12 cellular contexts compared by ENCODE assay signal in genomic region chr2:161124186-161124585, GRCh38. TPM values are rescaled to one million over a fixed set of nuclear protein-coding genes. Genes with fewer than 3 reads are reported as not detected.
DNase-seq lines count a peak whose midpoint lies in the region; ATAC-seq and TF ChIP-seq lines count a peak whose summit lies in the region.
"Had no signal": no experiment of that assay in that cellular context is flagged by ENCODE, and none has a peak within 500 bp of the region (broad histone marks: within the 10 kb centered on the region; RNA-seq: fewer than 3 reads in every experiment).

No MANE protein-coding gene starts in this region.

- peak overlapping the region in 1 of 11 experiments; percentile 60; a peak in 3 of 22 replicates for H3K27ac ChIP-seq in BLaER1 treated with 17β-estradiol and CSF1 and Interleukin-3, amounts not matched to agents 10 nM and 100 nM
- H3K27ac ChIP-seq in SK-N-MC = peak overlapping the region; percentile 96

- H3K27ac Mint-ChIP-seq in HFFc6 (peak overlapping the region; percentile 90), memory B cell (no peak overlapping the region)
- H3K27ac Mint-ChIP-seq: activated naive CD8-positive, alpha-beta T cell treated with anti-CD3 and anti-CD28 coated beads, Interleukin-2, amount 50 U/mL, for 24 hours had no signal

- H3K4me3 Mint-ChIP-seq in HFFc6 (no peak overlapping the region), memory B cell (no peak overlapping the region)
- H3K4me3 Mint-ChIP-seq: activated naive CD8-positive, alpha-beta T cell treated with anti-CD3 and anti-CD28 coated beads, Interleukin-2, amount 50 U/mL, for 24 hours had no signal

- H3K9me3 Mint-ChIP-seq in HFFc6 = no peaks in the 10 kb centered on the region
- H3K9me3 Mint-ChIP-seq in memory B cell = no peaks in the 10 kb centered on the region
- H3K9me3 Mint-ChIP-seq: activated naive CD8-positive, alpha-beta T cell treated with anti-CD3 and anti-CD28 coated beads, Interleukin-2, amount 50 U/mL, for 24 hours had no signal

- H3K9me3 ChIP-seq in BLaER1 treated with 17β-estradiol and CSF1 and Interleukin-3, amounts not matched to agents 10 nM and 100 nM (replicated peaks in 1 of 11) = no peaks in the 10 kb centered on the region
- no peaks in the 10 kb centered on the region for H3K9me3 ChIP-seq in SK-N-MC (ENCODE audit: low read depth, low read length)
- H3K9me3 ChIP-seq: pancreas had no signal

- no peaks in the 10 kb centered on the region for H3K27me3 ChIP-seq in BLaER1 treated with 17β-estradiol and CSF1 and Interleukin-3, amounts not matched to agents 10 nM and 100 nM
- H3K27me3 ChIP-seq: pancreas had no signal

- peak overlapping the region in 7 of 11 experiments; percentile 32 to 80 (median 64); a peak in 13 of 22 replicates for H3K4me2 ChIP-seq in BLaER1 treated with 17β-estradiol and CSF1 and Interleukin-3, amounts not matched to agents 10 nM and 100 nM

- TF ChIP-seq CTCF in HFFc6 (IDR thresholded peaks at IDR 0.05) = no peak

- peaks cover 6 to 33% (median 25%) of the 10 kb centered on the region in 10 experiments; a peak in 18 of 20 replicates for H3K4me1 ChIP-seq in BLaER1 treated with 17β-estradiol and CSF1 and Interleukin-3, amounts not matched to agents 10 nM and 100 nM

- no peaks in the 10 kb centered on the region for H3K36me3 ChIP-seq in BLaER1 treated with 17β-estradiol and CSF1 and Interleukin-3, amounts not matched to agents 10 nM and 100 nM
- H3K36me3 ChIP-seq in SK-N-MC (ENCODE audit: insufficient read depth, low read length) = no peaks in the 10 kb centered on the region
- H3K36me3 ChIP-seq: pancreas had no signal

- no peaks in the 10 kb centered on the region for H4K20me1 ChIP-seq in BLaER1 treated with 17β-estradiol and CSF1 and Interleukin-3, amounts not matched to agents 10 nM and 100 nM

- H3K4me1 Mint-ChIP-seq in HFFc6 (ENCODE audit: low read depth) (peaks cover 40% of the 10 kb centered on the region), memory B cell (peaks cover 12% of the 10 kb centered on the region)

- H3K36me3 Mint-ChIP-seq in HFFc6 (ENCODE audit: low read depth) (no peaks in the 10 kb centered on the region), memory B cell (no peaks in the 10 kb centered on the region)

- DNase-seq in HFFc6 = no peak
- no peak for DNase-seq in SK-N-MC (ENCODE audit: low read depth, low spot score)
- no peak for DNase-seq in memory B cell (ENCODE audit: low spot score in 2 of 2)
- no peak for DNase-seq in SKM-1 (lab: John Stamatoyannopoulos, UW; ENCODE audit: unreplicated experiment)
- no peak for DNase-seq in T-helper 2 cell
- DNase-seq: activated naive CD8-positive, alpha-beta T cell treated with anti-CD3 and anti-CD28 coated beads, Interleukin-2, amount 50 U/mL, for 24 hours; AML-193; NCI-H1417 treated with DMSO at 0.1 percent for 48 hours; pancreas had no signal

- H3K27me3 Mint-ChIP-seq in HFFc6 (ENCODE audit: insufficient read depth) (no peaks in the 10 kb centered on the region), memory B cell (no peaks in the 10 kb centered on the region)

- ATAC-seq in memory B cell (ENCODE audit: low read depth) = peak; percentile 93
- ATAC-seq in GM21367 (IDR thresholded peaks at IDR 0.05; ENCODE audit: unreplicated experiment) = no peak
- ATAC-seq in HG03521 (IDR thresholded peaks at IDR 0.05; ENCODE audit: unreplicated experiment) = no peak
- ATAC-seq: activated naive CD8-positive, alpha-beta T cell treated with anti-CD3 and anti-CD28 coated beads, Interleukin-2, amount 50 U/mL, for 24 hours had no signal

- H3K9ac ChIP-seq in BLaER1 treated with 17β-estradiol and CSF1 and Interleukin-3, amounts not matched to agents 10 nM and 100 nM = no peak overlapping the region
- no peak overlapping the region for H3K9ac ChIP-seq in SK-N-MC (ENCODE audit: insufficient read length)

- no peak overlapping the region for H3K4me3 ChIP-seq in BLaER1 treated with 17β-estradiol and CSF1 and Interleukin-3, amounts not matched to agents 10 nM and 100 nM
- no peak overlapping the region for H3K4me3 ChIP-seq in SK-N-MC
- H3K4me3 ChIP-seq: pancreas had no signal

RNA-seq across cellular contexts. Expression of gene TANK, which starts 36.0 kb away (rescaled TPM):
- total RNA-seq in HFFc6 (2021; fragmentation: NEBNext Ultra II Directional; extraction: Animal tissue kit (Norgen Biotek cat#: 25700)) = 10 to 100 TPM; 28.9 to 38.9 (median 36.5) TPM
